In the genomic region with DNA sequence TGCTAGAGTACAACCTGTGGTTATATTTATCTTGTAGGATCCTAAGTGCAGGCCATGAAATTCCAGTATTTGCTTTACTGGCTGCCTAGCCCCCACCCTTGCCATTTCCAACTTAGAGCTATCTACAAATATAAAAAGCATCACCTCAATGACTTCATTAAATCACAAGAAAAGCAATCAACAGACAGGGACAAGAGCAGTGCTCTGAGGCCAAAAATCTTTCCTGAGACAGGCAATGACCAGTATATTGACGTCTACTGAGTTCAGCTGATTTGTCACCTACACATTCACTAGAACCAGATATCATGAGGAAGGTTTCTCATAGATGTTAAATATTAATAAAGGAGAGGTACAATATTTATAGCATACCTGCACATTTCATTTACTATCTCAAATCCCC, we compare ENCODE assay signal across 29 cellular contexts.
"Had no signal": no experiment of that assay in that cellular context is flagged by ENCODE, and none has a peak within 500 bp of the region (broad histone marks: within the 10 kb centered on the region; RNA-seq: fewer than 3 reads in every experiment).

No MANE protein-coding gene starts in this region.

- H3K27me3 ChIP-seq: brain microvascular endothelial cell, gastrocnemius medialis, hepatocyte, pancreas, transverse colon had no signal

- H3K4me1 Mint-ChIP-seq: activated B cell treated with CpG ODN at 0.5 μM for 24 hours; activated naive CD4-positive, alpha-beta T cell treated with anti-CD3 and anti-CD28 coated beads, Interleukin-2, amount 10 ng/mL, durations not matched to agents 7 days and 5 days; activated naive CD8-positive, alpha-beta T cell treated with anti-CD3 and anti-CD28 coated beads, Interleukin-2, amount 10 ng/mL, durations not matched to agents 7 days and 5 days; stimulated activated naive B cell treated with anti-CD40 and anti-IgM and Interleukin-4, amounts not matched to agents 10 μg/mL and 1 μg/mL and 100 μg/mL, for 72 hours had no signal

- H3K27me3 Mint-ChIP-seq: activated B cell treated with CpG ODN at 0.5 μM for 24 hours; activated CD8-positive, alpha-beta T cell treated with anti-CD3 and anti-CD28 coated beads for 36 hours; activated naive CD4-positive, alpha-beta T cell treated with anti-CD3 and anti-CD28 coated beads, Interleukin-2, amount 10 ng/mL, durations not matched to agents 7 days and 5 days; activated naive CD8-positive, alpha-beta T cell treated with anti-CD3 and anti-CD28 coated beads, Interleukin-2, amount 10 ng/mL, durations not matched to agents 7 days and 5 days; naive thymus-derived CD4-positive, alpha-beta T cell; stimulated activated naive B cell treated with anti-CD40 and anti-IgM and Interleukin-4, amounts not matched to agents 10 μg/mL and 1 μg/mL and 100 μg/mL, for 72 hours had no signal

- H3K4me3 ChIP-seq: gastrocnemius medialis, hepatocyte, pancreas, prostate gland, SK-N-MC, smooth muscle cell, transverse colon had no signal

- H3K4me2 ChIP-seq: hepatocyte, smooth muscle cell had no signal

- H3K27ac Mint-ChIP-seq: activated B cell treated with CpG ODN at 0.5 μM for 24 hours; activated CD8-positive, alpha-beta T cell treated with anti-CD3 and anti-CD28 coated beads for 36 hours; activated naive CD4-positive, alpha-beta T cell treated with anti-CD3 and anti-CD28 coated beads, Interleukin-2, amount 10 ng/mL, durations not matched to agents 7 days and 5 days; activated naive CD8-positive, alpha-beta T cell treated with anti-CD3 and anti-CD28 coated beads, Interleukin-2, amount 10 ng/mL, durations not matched to agents 7 days and 5 days; stimulated activated naive B cell treated with anti-CD40 and anti-IgM and Interleukin-4, amounts not matched to agents 10 μg/mL and 1 μg/mL and 100 μg/mL, for 72 hours had no signal

- ATAC-seq: activated CD8-positive, alpha-beta T cell treated with anti-CD3 and anti-CD28 coated beads for 36 hours; activated T-cell treated with anti-CD3 and anti-CD28 coated beads, Interleukin-2, amount 50 U/mL, for 72 hours; gastrocnemius medialis; naive thymus-derived CD4-positive, alpha-beta T cell; pancreas; stimulated activated naive B cell treated with anti-CD40 and anti-IgM and Interleukin-4, amounts not matched to agents 10 μg/mL and 1 μg/mL and 100 μg/mL, for 72 hours had no signal

- H3K27ac ChIP-seq: epithelial cell of prostate, gastrocnemius medialis, hepatocyte, pancreas, prostate gland, SK-N-MC, transverse colon had no signal

- H3K4me3 Mint-ChIP-seq: activated B cell treated with CpG ODN at 0.5 μM for 24 hours; activated CD8-positive, alpha-beta T cell treated with anti-CD3 and anti-CD28 coated beads for 36 hours; activated naive CD4-positive, alpha-beta T cell treated with anti-CD3 and anti-CD28 coated beads, Interleukin-2, amount 10 ng/mL, durations not matched to agents 7 days and 5 days; activated naive CD8-positive, alpha-beta T cell treated with anti-CD3 and anti-CD28 coated beads, Interleukin-2, amount 10 ng/mL, durations not matched to agents 7 days and 5 days; activated T-cell treated with anti-CD3 and anti-CD28 coated beads, Interleukin-2, amount 50 U/mL, for 72 hours; naive thymus-derived CD4-positive, alpha-beta T cell; stimulated activated naive B cell treated with anti-CD40 and anti-IgM and Interleukin-4, amounts not matched to agents 10 μg/mL and 1 μg/mL and 100 μg/mL, for 72 hours had no signal

- H3K4me1 ChIP-seq: gastrocnemius medialis, pancreas, prostate gland, transverse colon had no signal

- DNase-seq: activated B cell treated with CpG ODN at 0.5 μM for 24 hours; activated CD4-positive, alpha-beta T cell treated with anti-CD3 and anti-CD28 coated beads, Interleukin-2, amount 50 U/mL, for 1 hour; activated CD8-positive, alpha-beta T cell treated with anti-CD3 and anti-CD28 coated beads for 36 hours; activated gamma-delta T cell; activated naive CD4-positive, alpha-beta T cell treated with anti-CD3 and anti-CD28 coated beads, Interleukin-2, amount 10 ng/mL, durations not matched to agents 7 days and 5 days; activated naive CD8-positive, alpha-beta T cell treated with anti-CD3 and anti-CD28 coated beads, Interleukin-2, amount 10 ng/mL, durations not matched to agents 7 days and 5 days; activated T-cell treated with anti-CD3 and anti-CD28 coated beads for 4 hours; activated T-cell treated with anti-CD3 and anti-CD28 coated beads, Interleukin-2, amount 50 U/mL, for 72 hours; amniotic stem cell; dermis blood vessel endothelial cell; effector CD4-positive, alpha-beta T cell; gastrocnemius medialis; glutamatergic neuron; islet precursor cell; mammary epithelial cell; midbrain; naive thymus-derived CD4-positive, alpha-beta T cell; pancreas; stimulated activated CD4-positive, alpha-beta T cell treated with anti-CD3 and anti-CD28 coated beads, Interleukin-1b, Interleukin-23, amount 100 ng/mL, for 48 hours; stimulated activated CD4-positive, alpha-beta T cell treated with anti-CD3 and anti-CD28 coated beads, Interleukin-4, amount 100 ng/mL, for 4 hours; stimulated activated CD8-positive, alpha-beta memory T cell treated with anti-CD3 and anti-CD28 coated beads, Interleukin-4, amount 100 ng/mL, for 48 hours; stimulated activated naive B cell treated with anti-CD40 and anti-IgM and Interleukin-4, amounts not matched to agents 10 μg/mL and 1 μg/mL and 100 μg/mL, for 72 hours; transverse colon had no signal

- H2AFZ ChIP-seq: hepatocyte had no signal

- H3K9me3 ChIP-seq: gastrocnemius medialis, pancreas, prostate gland, transverse colon had no signal

- H3K9me3 Mint-ChIP-seq: activated B cell treated with CpG ODN at 0.5 μM for 24 hours; activated CD8-positive, alpha-beta T cell treated with anti-CD3 and anti-CD28 coated beads for 36 hours; activated naive CD4-positive, alpha-beta T cell treated with anti-CD3 and anti-CD28 coated beads, Interleukin-2, amount 10 ng/mL, durations not matched to agents 7 days and 5 days; activated naive CD8-positive, alpha-beta T cell treated with anti-CD3 and anti-CD28 coated beads, Interleukin-2, amount 10 ng/mL, durations not matched to agents 7 days and 5 days; activated T-cell treated with anti-CD3 and anti-CD28 coated beads, Interleukin-2, amount 50 U/mL, for 72 hours; naive thymus-derived CD4-positive, alpha-beta T cell; stimulated activated naive B cell treated with anti-CD40 and anti-IgM and Interleukin-4, amounts not matched to agents 10 μg/mL and 1 μg/mL and 100 μg/mL, for 72 hours had no signal

- H3K79me2 ChIP-seq: hepatocyte had no signal
